7 cellular contexts compared by ENCODE assay signal in the genomic region with DNA sequence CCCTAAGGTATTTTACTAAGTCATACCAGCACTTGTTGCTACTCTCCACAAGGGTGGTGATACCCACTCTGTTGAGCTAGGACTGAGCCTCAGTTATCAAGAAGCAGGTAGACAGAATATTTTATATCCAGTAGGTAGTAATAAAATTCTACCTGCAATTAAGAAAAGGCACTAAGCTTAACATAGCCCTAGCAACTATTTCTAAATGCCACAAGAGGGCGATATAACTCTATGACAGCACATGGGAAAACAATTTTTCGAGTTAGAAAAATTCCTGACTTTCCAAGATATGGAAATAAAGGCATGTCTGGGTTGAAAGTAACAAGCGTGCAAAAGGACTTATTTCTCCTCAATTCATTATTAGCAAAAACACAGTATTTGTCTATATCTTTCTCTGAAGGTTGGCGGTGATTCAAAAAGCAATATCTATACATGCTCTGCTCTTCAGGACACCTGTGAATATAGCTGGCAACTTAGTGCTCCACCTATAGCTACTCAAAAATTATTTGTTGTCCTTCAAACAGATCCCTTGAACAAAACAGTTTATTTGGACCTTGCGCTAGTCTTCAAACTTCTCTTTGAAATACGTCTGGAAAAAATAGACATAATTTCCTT. TPM values are rescaled to one million over a fixed set of nuclear protein-coding genes. Genes with fewer than 3 reads are reported as not detected.
DNase-seq lines count a peak whose midpoint lies in the region; TF ChIP-seq lines count a peak whose summit lies in the region.

No MANE protein-coding gene starts in this region.

- H3K9me3 ChIP-seq in tibial nerve, result no peaks in the 10 kb centered on the region

- H3K4me1 ChIP-seq in tibial nerve, result no peaks in the 10 kb centered on the region

- H3K27ac ChIP-seq in tibial nerve, result no peak overlapping the region

- no peaks in the 10 kb centered on the region for H3K36me3 ChIP-seq in tibial nerve

- no peaks in the 10 kb centered on the region for H3K27me3 ChIP-seq in tibial nerve

- no peak for TF ChIP-seq POLR2A in tibial nerve (IDR thresholded peaks at IDR 0.05)

- TF ChIP-seq EP300 in tibial nerve (IDR thresholded peaks at IDR 0.05), result no peak

- 40 to 41% methylated on average over 6 of the region's 6 CpGs for WGBS in tibial nerve, 2 donors

- peak; percentile 55; the same call in 1 of the 2 replicates for TF ChIP-seq CTCF in WI38 (IDR thresholded peaks at IDR 0.05; ENCODE audit: low read depth, low read length)
- TF ChIP-seq CTCF in tibial nerve (IDR thresholded peaks at IDR 0.05), result peak; percentile 64 to 85 (median 78)

- in situ Hi-C loops in KBM-7 (cut with MboI; ENCODE audit: low pct_unique_long_range_greater_than_20kb, low sequenced_read_pairs), result no loop called here

- no peak overlapping the region for H3K4me3 ChIP-seq in WI38 (ENCODE audit: low read depth, low read length)
- no peak overlapping the region for H3K4me3 ChIP-seq in tibial nerve

- DNase-seq in EL (peak; percentile 46), KBM-7 (peak; percentile 51), iPS-NIHi7 (ENCODE audit: extremely low spot score) (peak; percentile 27), tibial nerve (ENCODE audit: low spot score in 2 of 2) (no peak), MV-4-11 (lab: John Stamatoyannopoulos, UW) (no peak)
- DNase-seq in activated effector memory CD4-positive, alpha-beta T cell treated with anti-CD3 and anti-CD28 coated beads, Interleukin-2, amount 50 U/mL, for 16 hours, result no peak

RNA-seq across cellular contexts. Expression of a gene that starts 14.7 kb away (rescaled TPM):
- total RNA-seq in tibial nerve, result under 1 TPM in 3 of 4 donors, not detected in 1; 0.30 to 0.63 (median 0.39) TPM

Comparison
In these comparisons a context has a peak if more than half of its experiments do, and no peak if none do; other contexts are left out.
1. DNase-seq: peak in EL (single experiment), KBM-7 (single experiment) and iPS-NIHi7 (single experiment); none in tibial nerve (0 of 2), MV-4-11 (single experiment) and activated effector memory CD4-positive, alpha-beta T cell treated with anti-CD3 and anti-CD28 coated beads, Interleukin-2, amount 50 U/mL, for 16 hours (single experiment).